14 cellular contexts compared by ENCODE assay signal in genomic region chr11:76237041-76237649, GRCh38. TPM values are rescaled to one million over a fixed set of nuclear protein-coding genes. Genes with fewer than 3 reads are reported as not detected.
DNase-seq lines count a peak whose midpoint lies in the region; ATAC-seq and TF ChIP-seq lines count a peak whose summit lies in the region.
"Had no signal": no experiment of that assay in that cellular context is flagged by ENCODE, and none has a peak within 500 bp of the region (broad histone marks: within the 10 kb centered on the region; RNA-seq: fewer than 3 reads in every experiment).

No MANE protein-coding gene starts in this region.

- H3K27me3 ChIP-seq in left ventricle myocardium inferior (ENCODE audit: low read depth) (peaks cover 9% of the 10 kb centered on the region), heart left ventricle (no peaks in the 10 kb centered on the region), iPS-20b (ENCODE audit: insufficient read depth, low read length) (peaks cover 22% of the 10 kb centered on the region), colonic mucosa (no peaks in the 10 kb centered on the region), gastrocnemius medialis (no peaks in the 10 kb centered on the region)

- TF ChIP-seq CTCF in left ventricle myocardium inferior (IDR thresholded peaks at IDR 0.05; ENCODE audit: borderline replicate concordance) (no peak), heart left ventricle (IDR thresholded peaks at IDR 0.05) (no peak), colonic mucosa (IDR thresholded peaks at IDR 0.05) (no peak), gastrocnemius medialis (IDR thresholded peaks at IDR 0.05 in 4 of 5, conservative IDR thresholded peaks at IDR 0.05 in 1 of 5) (no peak)

- H3K4me3 ChIP-seq in left ventricle myocardium inferior (peak overlapping the region; percentile 83), heart left ventricle (peak overlapping the region in 3 of 12 donors; percentile 80 to 93 (median 80)), SK-N-MC (peak overlapping the region; percentile 99), iPS-20b (ENCODE audit: low read length) (peak overlapping the region; percentile 97), colonic mucosa (no peak overlapping the region), gastrocnemius medialis (peak overlapping the region in 1 of 4 donors; percentile 93)

- WGBS in heart left ventricle, 4 donors: 89 to 92% (median 90%) methylated on average over 8 of the region's 8 CpGs

- no peak for ATAC-seq in heart left ventricle
- ATAC-seq in HG03565 (IDR thresholded peaks at IDR 0.05; ENCODE audit: unreplicated experiment): no peak
- no peak for ATAC-seq in gastrocnemius medialis

- TF ChIP-seq POLR2A in heart left ventricle (IDR thresholded peaks at IDR 0.05) (no peak), gastrocnemius medialis (IDR thresholded peaks at IDR 0.05) (no peak)

- no peaks in the 10 kb centered on the region for H3K9me3 ChIP-seq in left ventricle myocardium inferior (replicated peaks)
- H3K9me3 ChIP-seq in heart left ventricle: no peaks in the 10 kb centered on the region
- no peaks in the 10 kb centered on the region for H3K9me3 ChIP-seq in SK-N-MC (ENCODE audit: low read depth, low read length)
- no peaks in the 10 kb centered on the region for H3K9me3 ChIP-seq in iPS-20b (ENCODE audit: insufficient read depth, low read depth, low read length)
- H3K9me3 ChIP-seq in colonic mucosa: no peaks in the 10 kb centered on the region
- no peaks in the 10 kb centered on the region for H3K9me3 ChIP-seq in gastrocnemius medialis

- intact Hi-C loops in left ventricle myocardium inferior (cut with micrococcal nuclease) (no loop called here), heart left ventricle (cut with DNase I) (loop anchor here in 2 of 10 donors (10.0 kb wide), 1 partner anchor 208 kb away; the partner anchor contains the start of gene EMSY (in 2 of the 2)), colonic mucosa (cut with DNase I) (no loop called here), gastrocnemius medialis (cut with DNase I; ENCODE audit: low total_unique reads) (no loop called here)

- in situ Hi-C loops in gastrocnemius medialis (cut with MboI; ENCODE audit: low sequenced_read_pairs in 4 of 4): loop anchor here in 1 of 4 donors (10.0 kb wide), 1 partner anchor 208 kb away; the partner anchor contains the start of gene EMSY

- H3K9ac ChIP-seq in SK-N-MC (ENCODE audit: insufficient read length): no peak overlapping the region
- H3K9ac ChIP-seq in iPS-20b (ENCODE audit: low read depth, low read length): no peak overlapping the region
- H3K9ac ChIP-seq in colonic mucosa (ENCODE audit: low read depth in 2 of 2, low read length in 2 of 2): peak overlapping the region in 1 of 2 donors; percentile 86

- DNase-seq in left ventricle myocardium inferior (no peak), heart left ventricle (no peak), SK-N-MC (ENCODE audit: low read depth, low spot score) (no peak), colonic mucosa (no peak), OCI-M2 (lab: John Stamatoyannopoulos, UW; ENCODE audit: unreplicated experiment) (no peak), gastrocnemius medialis (no peak)
- DNase-seq: activated T-cell treated with anti-CD3 and anti-CD28 coated beads, Interleukin-2, amount 50 U/mL, for 24 hours; cortex of kidney; left cardiac atrium; stimulated activated CD4-positive, alpha-beta T cell treated with anti-CD3 and anti-CD28 coated beads, Interleukin-2, amount 100 ng/mL, for 24 hours; T-helper 9 cell had no signal

- H3K36me3 ChIP-seq in left ventricle myocardium inferior (no peaks in the 10 kb centered on the region), heart left ventricle (no peaks in the 10 kb centered on the region), SK-N-MC (ENCODE audit: insufficient read depth, low read length) (no peaks in the 10 kb centered on the region), iPS-20b (ENCODE audit: insufficient read depth, low read depth, low read length) (no peaks in the 10 kb centered on the region), colonic mucosa (no peaks in the 10 kb centered on the region), gastrocnemius medialis (no peaks in the 10 kb centered on the region)

- H3K4me1 ChIP-seq in left ventricle myocardium inferior (peaks cover 29% of the 10 kb centered on the region), heart left ventricle (peaks cover 0 to 21% (median 8%) of the 10 kb centered on the region in 12 donors), iPS-20b (ENCODE audit: insufficient read depth, low read length) (no peaks in the 10 kb centered on the region), colonic mucosa (no peaks in the 10 kb centered on the region), gastrocnemius medialis (peaks cover 0 to 16% of the 10 kb centered on the region in 2 donors)

- peak overlapping the region; percentile 92 for H3K27ac ChIP-seq in left ventricle myocardium inferior (replicated peaks)
- H3K27ac ChIP-seq in heart left ventricle: peak overlapping the region in 3 of 12 donors; percentile 70 to 88 (median 82)
- H3K27ac ChIP-seq in SK-N-MC: no peak overlapping the region
- H3K27ac ChIP-seq in iPS-20b (ENCODE audit: low read length): no peak overlapping the region
- no peak overlapping the region for H3K27ac ChIP-seq in colonic mucosa
- no peak overlapping the region for H3K27ac ChIP-seq in gastrocnemius medialis

RNA-seq across cellular contexts. Expression of gene WNT11, which starts 30.8 kb away (rescaled TPM):
- 22.7 TPM for total RNA-seq in left ventricle myocardium inferior
- total RNA-seq in heart left ventricle: 10 to 100 TPM in 2 of 9 donors, 1 to 10 TPM in 7; 5.0 to 20.9 (median 9.2) TPM
- polyA plus RNA-seq in heart left ventricle: 1 to 10 TPM; 3.8 to 6.7 TPM
- total RNA-seq in colonic mucosa: 1 to 10 TPM; 3.6 to 3.8 TPM
- total RNA-seq in gastrocnemius medialis: 1 to 10 TPM; 2.9 to 6.5 (median 4.0) TPM
- total RNA-seq: fibroblast of villous mesenchyme had no signal
